In the genomic region with DNA sequence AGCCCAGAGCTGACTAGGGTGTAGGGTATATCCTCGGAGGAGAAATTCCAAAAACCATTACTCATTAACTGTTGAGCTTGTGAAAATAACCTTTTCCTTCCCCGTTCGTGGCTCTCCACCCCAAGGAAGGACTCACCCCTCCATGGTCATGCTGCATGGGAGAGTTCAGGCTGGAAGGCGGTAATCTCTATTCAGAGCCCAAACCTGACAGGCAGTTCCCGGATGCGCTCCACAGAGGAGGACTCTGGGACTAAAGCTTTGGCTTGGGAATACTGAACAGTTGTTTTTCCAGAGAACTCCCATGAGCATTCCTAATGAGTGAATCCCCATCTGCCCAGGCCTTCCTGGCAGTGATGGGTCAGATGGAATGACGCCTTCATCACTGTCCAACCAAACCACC, we compare ENCODE assay signal across 22 cellular contexts.
DNase-seq lines count a peak whose midpoint lies in the region; ATAC-seq and TF ChIP-seq lines count a peak whose summit lies in the region.
"Had no signal": no experiment of that assay in that cellular context is flagged by ENCODE, and none has a peak within 500 bp of the region (broad histone marks: within the 10 kb centered on the region; RNA-seq: fewer than 3 reads in every experiment).

No MANE protein-coding gene starts in this region.

- H3K79me2 ChIP-seq in ACC112 (ENCODE audit: control insufficient read depth, insufficient read depth, low read length, unreplicated experiment): no peaks in the 10 kb centered on the region

- WGBS in right lobe of liver (ENCODE audit: insufficient coverage, low coverage, low lambda C conversion rate, missing lambda C conversion rate): 78% methylated on average over 7 of the region's 7 CpGs

- no peak overlapping the region for H3K9ac ChIP-seq in adipocyte (ENCODE audit: low read length)

- TF ChIP-seq POLR2A in right lobe of liver (IDR thresholded peaks at IDR 0.05): no peak

- ATAC-seq in right lobe of liver: no peak
- ATAC-seq: left colon, mucosa of descending colon had no signal

- H3K36me3 ChIP-seq in ACC112 (ENCODE audit: insufficient read depth, low read length): no peaks in the 10 kb centered on the region
- H3K36me3 ChIP-seq in adipocyte (ENCODE audit: control insufficient read depth, insufficient read depth, low read length, severe bottlenecking): no peaks in the 10 kb centered on the region
- no peaks in the 10 kb centered on the region for H3K36me3 ChIP-seq in right lobe of liver
- H3K36me3 ChIP-seq: colonic mucosa had no signal

- H3K27me3 ChIP-seq in ACC112 (ENCODE audit: insufficient read depth, low read length) (no peaks in the 10 kb centered on the region), adipocyte (replicated peaks; ENCODE audit: control insufficient read depth, insufficient read depth, low read length) (peaks cover 21% of the 10 kb centered on the region), right lobe of liver (no peaks in the 10 kb centered on the region)
- H3K27me3 ChIP-seq: colonic mucosa had no signal

- H3K27ac ChIP-seq in ACC112 (ENCODE audit: low read depth, low read length) (peak overlapping the region; percentile 38), right lobe of liver (no peak overlapping the region)
- H3K27ac ChIP-seq: colonic mucosa had no signal

- no peak for TF ChIP-seq CTCF in right lobe of liver (IDR thresholded peaks at IDR 0.05)

- H3K9me3 ChIP-seq in adipocyte (ENCODE audit: control insufficient read depth, low read length) (peaks cover 26% of the 10 kb centered on the region), right lobe of liver (no peaks in the 10 kb centered on the region)
- H3K9me3 ChIP-seq: colonic mucosa, mucosa of descending colon had no signal

- H3K4me1 ChIP-seq in ACC112 (ENCODE audit: control insufficient read depth, insufficient read depth, low read length, unreplicated experiment): peaks cover 8% of the 10 kb centered on the region
- H3K4me1 ChIP-seq in adipocyte (ENCODE audit: control insufficient read depth, insufficient read depth, low read length): no peaks in the 10 kb centered on the region
- H3K4me1 ChIP-seq in right lobe of liver: no peaks in the 10 kb centered on the region
- H3K4me1 ChIP-seq: colonic mucosa had no signal

- no peak overlapping the region for H3K4me3 ChIP-seq in ACC112 (ENCODE audit: low read depth, low read length)
- no peak overlapping the region for H3K4me3 ChIP-seq in adipocyte (ENCODE audit: low read length)
- no peak overlapping the region for H3K4me3 ChIP-seq in right lobe of liver
- H3K4me3 ChIP-seq: colonic mucosa, mucosa of descending colon had no signal

- peak overlapping the region; percentile 32 for H2AFZ ChIP-seq in ACC112 (ENCODE audit: low read length, unreplicated experiment)

- peak; percentile 11 for DNase-seq in HCEC 1CT
- DNase-seq in adipocyte (ENCODE audit: low read depth): peak; percentile 9
- peak; percentile 68 for DNase-seq in hepatic stellate cell (ENCODE audit: low spot score)
- no peak for DNase-seq in NOMO-1 treated with dmso at 0.1 percent for 144 hours (lab: John Stamatoyannopoulos, UW; ENCODE audit: unreplicated experiment)
- no peak for DNase-seq in T-helper 9 cell
- DNase-seq in NCI-H69 (lab: John Stamatoyannopoulos, UW): no peak
- no peak for DNase-seq in right lobe of liver
- DNase-seq: activated effector memory CD4-positive, alpha-beta T cell treated with Interleukin-2 at 50 U/mL for 16 hours; AML-193; colonic mucosa; erythroblast; H7; hypothalamus; left colon; mucosa of descending colon; NCI-H2107; NCI-H82; occipital lobe; RPMI8226; stimulated activated CD4-positive, alpha-beta T cell treated with anti-CD3 and anti-CD28 coated beads, Interleukin-4, amount 100 ng/mL, for 24 hours; stimulated activated CD8-positive, alpha-beta memory T cell treated with anti-CD3 and anti-CD28 coated beads, Interleukin-4, amount 100 ng/mL, for 48 hours had no signal

- intact Hi-C loops in right lobe of liver (cut with DNase I): no loop called here

Comparison
In these comparisons a context has a peak if more than half of its experiments do, and no peak if none do; other contexts are left out.
1. DNase-seq: peak in HCEC 1CT (single experiment), adipocyte (single experiment) and hepatic stellate cell (single experiment); none in NOMO-1 treated with dmso at 0.1 percent for 144 hours (single experiment), T-helper 9 cell (single experiment), NCI-H69 (single experiment) and right lobe of liver (0 of 3).